ENCODE assay signal across 8 cellular contexts in genomic region chr7:47172602-47173539, GRCh38.
DNase-seq lines count a peak whose midpoint lies in the region; ATAC-seq and TF ChIP-seq lines count a peak whose summit lies in the region.
"Not testable (repeated sequence)": the region's sequence is repeated elsewhere in the genome, so short reads cannot be mapped to it uniquely, and the experiment has no call there.

No MANE protein-coding gene starts in this region.

- TF ChIP-seq CTCF in OCI-LY3 (IDR thresholded peaks at IDR 0.05; ENCODE audit: low read depth, low read length); right lobe of liver (IDR thresholded peaks at IDR 0.05): not testable (repeated sequence)

- H3K79me2 ChIP-seq in OCI-LY3 (ENCODE audit: low read length): not testable (repeated sequence)

- DNase-seq in right lobe of liver: not testable (repeated sequence)

- not testable (repeated sequence) for H3K27ac ChIP-seq in OCI-LY3 (ENCODE audit: low read length)
- peak overlapping the region in 1 of 3 donors; percentile 38 for H3K27ac ChIP-seq in right lobe of liver

- H3K36me3 ChIP-seq in OCI-LY3 (replicated peaks; ENCODE audit: low read depth, low read length); right lobe of liver: not testable (repeated sequence)

- not testable (repeated sequence) for TF ChIP-seq POLR2A in right lobe of liver (IDR thresholded peaks at IDR 0.05)

- H3K9ac ChIP-seq in OCI-LY3 (ENCODE audit: low read length): not testable (repeated sequence)

- not testable (repeated sequence) for H3K4me3 ChIP-seq in OCI-LY3 (ENCODE audit: low read length); right lobe of liver

- H2AFZ ChIP-seq in OCI-LY3 (ENCODE audit: low read depth, low read length): 0 out of 2 replicates have a peak overlapping the region, but pooled peaks have one; percentile 63

- 36% methylated on average over 5 of the region's 7 CpGs for WGBS in right lobe of liver (ENCODE audit: insufficient coverage, low coverage, low lambda C conversion rate, missing lambda C conversion rate)

- peak; percentile 65 for ATAC-seq in GM18499 (IDR thresholded peaks at IDR 0.05; ENCODE audit: insufficient read depth, unreplicated experiment)
- peak; percentile 95 for ATAC-seq in GM18909 (IDR thresholded peaks at IDR 0.05; ENCODE audit: poor library complexity, unreplicated experiment)
- peak; percentile 92 for ATAC-seq in GM19467 (IDR thresholded peaks at IDR 0.05; ENCODE audit: unreplicated experiment)
- ATAC-seq in GM21786 (IDR thresholded peaks at IDR 0.05; ENCODE audit: unreplicated experiment): peak; percentile 83
- peak; percentile 91 for ATAC-seq in HG02943 (IDR thresholded peaks at IDR 0.05; ENCODE audit: low read depth, unreplicated experiment)
- ATAC-seq in HG03196 (IDR thresholded peaks at IDR 0.05; ENCODE audit: unreplicated experiment): peak; percentile 91
- peak; percentile 57 to 80 (median 70) for ATAC-seq in right lobe of liver

- not testable (repeated sequence) for H3K9me3 ChIP-seq in OCI-LY3 (ENCODE audit: insufficient read depth, low read length); right lobe of liver

- peak overlapping the region; percentile 71 for H3K4me2 ChIP-seq in OCI-LY3 (ENCODE audit: low read length)

- H3K4me1 ChIP-seq in OCI-LY3 (ENCODE audit: low read length) (peaks cover 20% of the 10 kb centered on the region), right lobe of liver (peaks cover 0 to 27% (median 0%) of the 10 kb centered on the region in 4 donors)

- intact Hi-C loops in right lobe of liver (cut with DNase I): not testable (repeated sequence)

- H3K27me3 ChIP-seq in OCI-LY3 (ENCODE audit: low read depth, low read length); right lobe of liver: not testable (repeated sequence)

- H4K20me1 ChIP-seq in OCI-LY3 (ENCODE audit: insufficient read depth, low read length): not testable (repeated sequence)
